Comparison of ENCODE assay signal across 31 cellular contexts in the genomic region with DNA sequence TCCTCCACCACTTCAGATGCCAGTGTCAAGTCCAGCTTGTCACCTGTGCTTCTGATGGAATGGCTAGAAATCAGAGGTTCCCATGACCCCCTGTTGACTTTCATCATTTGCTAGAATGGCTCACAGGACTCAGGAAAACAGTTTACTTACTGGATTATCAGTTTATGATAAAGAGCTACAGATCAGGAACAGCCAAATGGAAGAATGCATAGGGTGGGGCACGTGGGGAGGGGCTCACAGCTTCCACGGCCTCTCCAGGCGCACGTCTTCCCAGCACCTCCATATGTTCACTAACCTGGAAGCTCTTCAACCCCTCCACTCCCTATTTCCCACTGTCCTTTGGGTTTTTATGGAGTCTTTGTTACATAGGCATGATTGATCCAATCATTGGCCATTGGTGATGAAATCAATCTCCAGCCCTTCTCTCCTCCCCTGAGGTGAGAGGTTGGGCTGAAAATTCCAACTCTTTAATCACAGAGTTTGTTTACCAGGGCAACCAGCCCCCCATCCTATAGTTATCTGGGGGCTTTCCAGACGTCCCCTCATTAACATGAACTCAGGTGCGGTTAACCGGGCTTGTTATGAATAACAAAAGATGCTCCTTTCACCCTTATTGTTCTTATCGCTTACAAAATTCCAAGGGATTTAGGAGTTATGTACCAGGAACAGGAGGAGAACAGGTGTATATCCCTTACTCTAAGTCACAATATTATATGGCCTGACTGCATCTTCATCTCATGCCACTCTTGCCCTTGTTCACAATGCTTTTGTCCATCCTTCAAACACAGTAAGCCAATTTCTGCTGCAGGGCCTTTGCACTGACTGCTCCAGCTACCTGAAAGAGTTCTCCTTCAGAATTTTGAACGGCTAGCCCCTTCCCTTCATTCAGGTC. TPM values are rescaled to one million over a fixed set of nuclear protein-coding genes. Genes with fewer than 3 reads are reported as not detected.
DNase-seq lines count a peak whose midpoint lies in the region; ATAC-seq, FAIRE-seq and TF ChIP-seq lines count a peak whose summit lies in the region.
"Had no signal": no experiment of that assay in that cellular context is flagged by ENCODE, and none has a peak within 500 bp of the region (broad histone marks: within the 10 kb centered on the region; RNA-seq: fewer than 3 reads in every experiment).

No MANE protein-coding gene starts in this region.

- H3K9me3 ChIP-seq in A549: no peaks in the 10 kb centered on the region
- no peaks in the 10 kb centered on the region for H3K9me3 ChIP-seq in HEK293 (ENCODE audit: control insufficient read depth, insufficient read depth, low read depth, low read length)
- peaks cover 15% of the 10 kb centered on the region for H3K9me3 ChIP-seq in endodermal cell (ENCODE audit: control insufficient read depth, low read length)
- H3K9me3 ChIP-seq: gastroesophageal sphincter had no signal

- no peak overlapping the region for H3K4me3 Mint-ChIP-seq in endodermal cell
- H3K4me3 Mint-ChIP-seq: activated CD4-positive, alpha-beta T cell treated with anti-CD3 and anti-CD28 coated beads, Interleukin-2, amount 10 ng/mL, durations not matched to agents 24 days and 14 days; mesothelial cell of epicardium; stimulated activated naive B cell treated with anti-CD40 and anti-IgM and Interleukin-4, amounts not matched to agents 10 μg/mL and 1 μg/mL and 100 μg/mL, for 72 hours had no signal

- H2BK120ac ChIP-seq in mesendoderm (ENCODE audit: low read depth, low read length): no peak overlapping the region

- H3K9me3 Mint-ChIP-seq in endodermal cell: peaks cover 20% of the 10 kb centered on the region
- H3K9me3 Mint-ChIP-seq: mesothelial cell of epicardium had no signal

- no peak overlapping the region for H3K4me2 ChIP-seq in A549
- no peak overlapping the region for H3K4me2 ChIP-seq in mesendoderm (ENCODE audit: low read length)

- no peak overlapping the region for H4K8ac ChIP-seq in mesendoderm (ENCODE audit: low read depth, low read length)

- no peak for DNase-seq in A549 (ENCODE audit: low read depth in 1 of 2, low spot score in 1 of 2)
- DNase-seq in endodermal cell: no peak
- DNase-seq in mesendoderm: peak; percentile 71
- no peak for DNase-seq in retina
- DNase-seq in HEK293T (ENCODE audit: extremely low spot score): no peak
- DNase-seq in germinal center (ENCODE audit: low spot score): no peak
- DNase-seq: activated CD4-positive, alpha-beta T cell treated with anti-CD3 and anti-CD28 coated beads, Interleukin-2, amount 10 ng/mL, durations not matched to agents 24 days and 14 days; activated CD8-positive, alpha-beta memory T cell treated with anti-CD3 and anti-CD28 coated beads for 24 hours; activated naive CD4-positive, alpha-beta T cell treated with anti-CD3 and anti-CD28 coated beads, Interleukin-2, amount 50 U/mL, for 16 hours; activated T-cell treated with anti-CD3 and anti-CD28 coated beads for 4 hours; amniotic stem cell; CD4-positive, alpha-beta memory T cell; hypothalamus; KG1; naive thymus-derived CD4-positive, alpha-beta T cell; NCI-H1092 treated with DMSO at 0.1 percent for 48 hours; NCI-H187 treated with DMSO at 0.1 percent for 48 hours; NCI-H2171 treated with DMSO at 0.1 percent for 48 hours; NCI-H510A treated with DMSO at 0.1 percent for 48 hours; SJCRH30; stimulated activated naive B cell treated with anti-CD40 and anti-IgM and Interleukin-4, amounts not matched to agents 10 μg/mL and 1 μg/mL and 100 μg/mL, for 72 hours; SW 1271; T1000 had no signal

- no peak overlapping the region for H3K9ac ChIP-seq in endodermal cell (ENCODE audit: extremely low read depth, low read length, poor library complexity, severe bottlenecking)
- no peak overlapping the region for H3K9ac ChIP-seq in mesendoderm (ENCODE audit: low read length)

- CTCF ChIA-PET in A549 (lab: Yijun Ruan, JAX) (interaction anchor here (0.7 to 5.7 kb wide), 6 partner anchors 9 to 53 kb away, joined by 3 to 49 read pairs (median 5); partner anchors contain the start of gene ANXA4), HEK293 (lab: Yijun Ruan, JAX) (no interaction called here), HEK293T (lab: Yijun Ruan, JAX) (interaction anchor here (1.2 kb wide), 1 partner anchor 40 kb away, joined by 6 read pairs; no protein-coding TSS in a partner anchor)

- H3K36me3 ChIP-seq in HEK293 (ENCODE audit: control insufficient read depth in 2 of 2, insufficient read depth in 1 of 2, low read length in 2 of 2) (no peaks in the 10 kb centered on the region), endodermal cell (ENCODE audit: control insufficient read depth, insufficient read depth, low read length) (no peaks in the 10 kb centered on the region), mesendoderm (ENCODE audit: control insufficient read depth, insufficient read depth, low read length) (no peaks in the 10 kb centered on the region)
- H3K36me3 ChIP-seq: gastroesophageal sphincter, SJCRH30 had no signal

- no peak overlapping the region for H4K5ac ChIP-seq in mesendoderm (ENCODE audit: low read length)

- H3K56ac ChIP-seq in mesendoderm (ENCODE audit: low read length): no peak overlapping the region

- ATAC-seq in A549 (no peak), HG03354 (IDR thresholded peaks at IDR 0.05; ENCODE audit: poor library complexity, severe bottlenecking, unreplicated experiment) (no peak)
- ATAC-seq: gastroesophageal sphincter; naive thymus-derived CD4-positive, alpha-beta T cell; stimulated activated naive B cell treated with anti-CD40 and anti-IgM and Interleukin-4, amounts not matched to agents 10 μg/mL and 1 μg/mL and 100 μg/mL, for 72 hours had no signal

- no peak for TF ChIP-seq RAD21 in A549 (conservative IDR thresholded peaks at IDR 0.05 in 1 of 2, IDR thresholded peaks at IDR 0.05 in 1 of 2)

- H3K4me3 ChIP-seq in A549 (no peak overlapping the region), HEK293 (ENCODE audit: low read depth, low read length) (no peak overlapping the region), endodermal cell (ENCODE audit: low read length) (peak overlapping the region; percentile 53), mesendoderm (ENCODE audit: low read length) (no peak overlapping the region)
- H3K4me3 ChIP-seq: gastroesophageal sphincter, SJCRH30 had no signal

- no peak overlapping the region for H3K4ac ChIP-seq in mesendoderm (ENCODE audit: low read depth, low read length)

- no peak overlapping the region for H3K18ac ChIP-seq in mesendoderm (ENCODE audit: low read length)

- H2AK5ac ChIP-seq in mesendoderm (ENCODE audit: low read length): no peak overlapping the region

- no peaks in the 10 kb centered on the region for H3K27me3 Mint-ChIP-seq in endodermal cell (ENCODE audit: insufficient read depth)
- H3K27me3 Mint-ChIP-seq: activated CD4-positive, alpha-beta T cell treated with anti-CD3 and anti-CD28 coated beads, Interleukin-2, amount 10 ng/mL, durations not matched to agents 24 days and 14 days; CD4-positive, alpha-beta memory T cell; naive thymus-derived CD4-positive, alpha-beta T cell; stimulated activated naive B cell treated with anti-CD40 and anti-IgM and Interleukin-4, amounts not matched to agents 10 μg/mL and 1 μg/mL and 100 μg/mL, for 72 hours had no signal

- WGBS in A549 (ENCODE audit: missing lambda C conversion rate): 88% methylated on average over 9 of the region's 9 CpGs
- WGBS in endodermal cell (ENCODE audit: insufficient coverage in 1 of 2, insufficient read length in 1 of 2), 2 experiments: 63 to 82% methylated on average over 2 to 9 of the region's 9 CpGs
- WGBS in mesendoderm (ENCODE audit: extremely low coverage, insufficient coverage, low lambda C conversion rate): no CpG with 5 or more reads among the region's 9 CpGs

- peaks cover 93% of the 10 kb centered on the region for H3K4me1 ChIP-seq in A549
- peaks cover 20% of the 10 kb centered on the region for H3K4me1 ChIP-seq in HEK293 (ENCODE audit: control insufficient read depth, insufficient read depth, low read length)
- peaks cover 13% of the 10 kb centered on the region for H3K4me1 ChIP-seq in endodermal cell (ENCODE audit: control insufficient read depth, insufficient read depth, low read length)
- peaks cover 9% of the 10 kb centered on the region for H3K4me1 ChIP-seq in mesendoderm (ENCODE audit: control insufficient read depth, low read depth, low read length)

- peaks cover 5% of the 10 kb centered on the region for H3K36me3 Mint-ChIP-seq in endodermal cell (ENCODE audit: low read depth)
- H3K36me3 Mint-ChIP-seq: CD4-positive, alpha-beta memory T cell had no signal

- TF ChIP-seq CTCF in A549 (IDR thresholded peaks at IDR 0.05) (no peak), HEK293 (tag by site-specific recombination; IDR thresholded peaks at IDR 0.05) (no peak), endodermal cell (conservative IDR thresholded peaks at IDR 0.05) (no peak)

- no peak for TF ChIP-seq EP300 in A549 (IDR thresholded peaks at IDR 0.05)

- H3K4me1 Mint-ChIP-seq in endodermal cell: peaks cover 31% of the 10 kb centered on the region

- no peak overlapping the region for H3K27ac Mint-ChIP-seq in endodermal cell
- H3K27ac Mint-ChIP-seq: activated CD4-positive, alpha-beta T cell treated with anti-CD3 and anti-CD28 coated beads, Interleukin-2, amount 10 ng/mL, durations not matched to agents 24 days and 14 days; activated T-helper 2 cell treated with anti-CD3 and anti-CD28 coated beads, Interferon-gamma antibody, Interleukin-2, Interleukin-4, amounts not matched to agents 10 μg/mL and 5 μg/mL and 100 μg/mL, durations not matched to agents 14 hours and 24 hours and 36 hours; mesothelial cell of epicardium had no signal

- no peak overlapping the region for H2BK5ac ChIP-seq in mesendoderm (ENCODE audit: low read length)

- H3K23ac ChIP-seq in mesendoderm (ENCODE audit: low read length): no peak overlapping the region

- no peak overlapping the region for H2BK15ac ChIP-seq in mesendoderm (replicated peaks; ENCODE audit: low read depth)

- no peaks in the 10 kb centered on the region for H3K27me3 ChIP-seq in endodermal cell (ENCODE audit: control insufficient read depth, insufficient read depth, low read length, poor library complexity, severe bottlenecking)
- no peaks in the 10 kb centered on the region for H3K27me3 ChIP-seq in mesendoderm (ENCODE audit: insufficient read depth, low read length, poor library complexity)
- H3K27me3 ChIP-seq: gastroesophageal sphincter, SJCRH30 had no signal

- no peaks in the 10 kb centered on the region for H3K79me2 ChIP-seq in mesendoderm (ENCODE audit: control insufficient read depth, insufficient read depth, low read length)

- H3K79me1 ChIP-seq in mesendoderm (ENCODE audit: low read length): no peaks in the 10 kb centered on the region

- no peak for FAIRE-seq in A549 (lab: Jason Lieb, UNC)
- FAIRE-seq: H54, keratinocyte had no signal

- POLR2A ChIA-PET in A549 (lab: Yijun Ruan, JAX): no interaction called here
- POLR2A ChIA-PET in HEK293 (lab: Yijun Ruan, JAX): no interaction called here
- POLR2A ChIA-PET in HEK293T (lab: Yijun Ruan, JAX): interaction anchor here (1.2 kb wide), 1 partner anchor 17 kb away, joined by 3 read pairs; no protein-coding TSS in a partner anchor

- TF ChIP-seq POLR2A in A549 (IDR thresholded peaks at IDR 0.05; ENCODE audit: low read length): no peak

- H3K27ac ChIP-seq in A549 (peak overlapping the region; percentile 90 to 93), HEK293 (ENCODE audit: extremely low read depth, low read depth, low read length) (0 out of 2 replicates have a peak overlapping the region, but pooled peaks have one; percentile 17), endodermal cell (ENCODE audit: low read depth, low read length) (no peak overlapping the region), mesendoderm (ENCODE audit: low read depth, low read length) (no peak overlapping the region)
- H3K27ac ChIP-seq: gastroesophageal sphincter, SJCRH30, VCaP had no signal

RNA-seq across cellular contexts. Expression of gene ANXA4, which starts 35.2 kb away (rescaled TPM):
- polyA plus RNA-seq in A549 (2011; rRNA removed) (341 and 360 TPM in 2 replicates), A549 (2017; fragmentation: RNase III; extraction: RNeasy Plus Mini Kit Qiagen cat#74134 plus additional on column Dnase treatment) (514 to 554 TPM (median 521 TPM) in 3 replicates)
- polyA plus RNA-seq in A549 (2012; cell fraction: cytosol; rRNA removed): 322 and 418 TPM in 2 replicates
- polyA plus RNA-seq in A549 (2012; cell fraction: nucleus; rRNA removed): 154 and 191 TPM in 2 replicates
- 342 and 464 TPM in 2 replicates for polyA minus RNA-seq in A549 (2011; rRNA and poly(A)+ RNA removed)
- 10 to 100 TPM; 18.0 to 21.4 TPM for total RNA-seq in endodermal cell
- polyA plus RNA-seq in endodermal cell (2013, experiment 1 of 2): 11.0 TPM
- 11.1 TPM for polyA plus RNA-seq in endodermal cell (2013, experiment 2 of 2)
- polyA plus RNA-seq in mesendoderm (2013, experiment 1 of 2): 8.1 TPM
- 8.6 TPM for polyA plus RNA-seq in mesendoderm (2013, experiment 2 of 2)

RNA-seq across cellular contexts. Expression of gene GMCL1, which starts 52.3 kb away (rescaled TPM):
- polyA plus RNA-seq in A549 (2011; rRNA removed) (16.3 and 21.1 TPM in 2 replicates), A549 (2017; fragmentation: RNase III; extraction: RNeasy Plus Mini Kit Qiagen cat#74134 plus additional on column Dnase treatment) (13.7 to 16.6 TPM (median 15.3 TPM) in 3 replicates)
- polyA plus RNA-seq in A549 (2012; cell fraction: cytosol; rRNA removed): 5.8 and 7.9 TPM in 2 replicates
- polyA plus RNA-seq in A549 (2012; cell fraction: nucleus; rRNA removed): 4.7 and 5.6 TPM in 2 replicates
- polyA minus RNA-seq in A549 (2011; rRNA and poly(A)+ RNA removed): 3.9 and 4.7 TPM in 2 replicates
- total RNA-seq in endodermal cell: 10 to 100 TPM; 19.7 to 25.5 TPM
- 24.0 TPM for polyA plus RNA-seq in endodermal cell (2013, experiment 1 of 2)
- 22.6 TPM for polyA plus RNA-seq in endodermal cell (2013, experiment 2 of 2)
- polyA plus RNA-seq in mesendoderm (2013, experiment 1 of 2): 14.3 TPM
- 13.2 TPM for polyA plus RNA-seq in mesendoderm (2013, experiment 2 of 2)

Comparison
In these comparisons a context has a peak if more than half of its experiments do, and no peak if none do; other contexts are left out.
1. H3K27ac ChIP-seq: peak in A549 (2 of 2) and HEK293 (single experiment); none in endodermal cell (single experiment) and mesendoderm (single experiment).